In genomic region chr4:37453004-37453360, GRCh38 we compare ENCODE assay signal across 8 cellular contexts.
DNase-seq lines count a peak whose midpoint lies in the region; ATAC-seq and TF ChIP-seq lines count a peak whose summit lies in the region.

No MANE protein-coding gene starts in this region.

- TF ChIP-seq CTCF in BJ (IDR thresholded peaks at IDR 0.05; ENCODE audit: insufficient read depth, low read depth, low read length) (peak; percentile 25; the same call in 1 of the 2 replicates), fibroblast of lung (conservative IDR thresholded peaks at IDR 0.05 in 1 of 2, IDR thresholded peaks at IDR 0.05 in 1 of 2; ENCODE audit: low read depth in 1 of 2, low read length in 2 of 2) (peak; percentile 19 to 52), transverse colon (IDR thresholded peaks at IDR 0.05) (peak; percentile 36 to 82 (median 54))
- TF ChIP-seq CTCF in activated CD8-positive, alpha-beta T cell treated with anti-CD3 and anti-CD28 coated beads for 36 hours (IDR thresholded peaks at IDR 0.05): peak; percentile 57

- H3K4me1 Mint-ChIP-seq in activated CD8-positive, alpha-beta T cell treated with anti-CD3 and anti-CD28 coated beads for 36 hours (ENCODE audit: low read depth): peaks cover 15% of the 10 kb centered on the region

- H3K36me3 ChIP-seq in BJ (ENCODE audit: control insufficient read depth, insufficient read depth, low read length) (no peaks in the 10 kb centered on the region), fibroblast of lung (ENCODE audit: control insufficient read depth, insufficient read depth, low read length) (no peaks in the 10 kb centered on the region), transverse colon (no peaks in the 10 kb centered on the region)

- WGBS in transverse colon (ENCODE audit: low coverage in 1 of 2), 2 donors: 0 to 3% methylated on average over 1 to 4 of the region's 4 CpGs

- POLR2A ChIA-PET in BJ (lab: Charles Lee): no interaction called here
- POLR2A ChIA-PET in activated CD8-positive, alpha-beta T cell treated with anti-CD3 and anti-CD28 coated beads for 36 hours (lab: Charles Lee): interaction anchor here (1.9 kb wide), 1 partner anchor 112 kb away, joined by 4 read pairs; no protein-coding TSS in a partner anchor

- no peak overlapping the region for H3K4me3 ChIP-seq in BJ (ENCODE audit: low read depth, low read length)
- H3K4me3 ChIP-seq in fibroblast of lung (replicated peaks in 1 of 4; ENCODE audit: control extremely low read depth in 1 of 4, insufficient read depth in 1 of 4, low read depth in 3 of 4, low read length in 4 of 4): no peak overlapping the region
- H3K4me3 ChIP-seq in transverse colon: peak overlapping the region in 3 of 4 donors; percentile 44 to 58 (median 57)

- CTCF ChIA-PET in BJ (lab: Yijun Ruan, JAX): interaction anchor here (0.7 to 2.1 kb wide), 3 partner anchors 113 to 407 kb away, joined by 3 to 4 read pairs (median 3); no protein-coding TSS in a partner anchor
- CTCF ChIA-PET in activated CD8-positive, alpha-beta T cell treated with anti-CD3 and anti-CD28 coated beads for 36 hours (lab: Charles Lee): interaction anchor here (0.7 to 6.2 kb wide), 20 partner anchors 11 to 582 kb away, joined by 3 to 47 read pairs (median 4); no protein-coding TSS in a partner anchor

- no peak for TF ChIP-seq POLR2A in transverse colon (IDR thresholded peaks at IDR 0.05)

- H3K36me3 Mint-ChIP-seq in activated CD8-positive, alpha-beta T cell treated with anti-CD3 and anti-CD28 coated beads for 36 hours (ENCODE audit: low read depth): no peaks in the 10 kb centered on the region

- H3K27me3 ChIP-seq in BJ (ENCODE audit: control insufficient read depth, insufficient read depth, low read length) (peaks cover 9% of the 10 kb centered on the region), fibroblast of lung (ENCODE audit: control insufficient read depth, insufficient read depth, low read length) (peaks cover 15% of the 10 kb centered on the region), transverse colon (peaks cover 24% of the 10 kb centered on the region)

- H3K27ac ChIP-seq in fibroblast of lung (ENCODE audit: insufficient read depth, low read length) (no peak overlapping the region), transverse colon (peak overlapping the region; percentile 73 to 86 (median 84))

- H3K4me1 ChIP-seq in fibroblast of lung (ENCODE audit: control insufficient read depth, extremely low read depth, insufficient read depth, low read length): no peaks in the 10 kb centered on the region
- H3K4me1 ChIP-seq in transverse colon: peaks cover 0 to 12% (median 6%) of the 10 kb centered on the region in 4 donors

- H3K27me3 Mint-ChIP-seq in activated CD8-positive, alpha-beta T cell treated with anti-CD3 and anti-CD28 coated beads for 36 hours: peaks cover 42% of the 10 kb centered on the region

- no peak overlapping the region for H3K27ac Mint-ChIP-seq in activated CD8-positive, alpha-beta T cell treated with anti-CD3 and anti-CD28 coated beads for 36 hours

- in situ Hi-C loops in transverse colon (cut with MboI; ENCODE audit: low pct_ligation_motif_present in 1 of 4, low pct_unique_long_range_greater_than_20kb in 1 of 4, low sequenced_read_pairs in 3 of 4): loop anchor here in 1 of 4 donors (10.0 kb wide), 1 partner anchor 112 kb away; no protein-coding TSS in a partner anchor

- no peaks in the 10 kb centered on the region for H4K20me1 ChIP-seq in fibroblast of lung (ENCODE audit: control insufficient read depth, extremely low read depth, insufficient read depth, low read length)

- peak overlapping the region; percentile 59 for H3K4me3 Mint-ChIP-seq in activated CD8-positive, alpha-beta T cell treated with anti-CD3 and anti-CD28 coated beads for 36 hours

- ATAC-seq in GM19025 (IDR thresholded peaks at IDR 0.05; ENCODE audit: low read depth, unreplicated experiment) (peak; percentile 48), HG03442 (IDR thresholded peaks at IDR 0.05; ENCODE audit: unreplicated experiment) (peak; percentile 57)
- ATAC-seq in activated CD8-positive, alpha-beta T cell treated with anti-CD3 and anti-CD28 coated beads for 36 hours: peak; percentile 69

- H3K79me2 ChIP-seq in fibroblast of lung (ENCODE audit: control insufficient read depth, insufficient read depth, low read length): no peaks in the 10 kb centered on the region

- intact Hi-C loops in activated CD8-positive, alpha-beta T cell treated with anti-CD3 and anti-CD28 coated beads for 36 hours (cut with micrococcal nuclease): loop anchor here (1.0 to 10.0 kb wide), 2 partner anchors 113 to 342 kb away; no protein-coding TSS in a partner anchor
- intact Hi-C loops in transverse colon (cut with DNase I; ENCODE audit: low total_unique reads): loop anchor here (2.0 kb wide), 1 partner anchor 114 kb away; no protein-coding TSS in a partner anchor

- no peak overlapping the region for H2AFZ ChIP-seq in fibroblast of lung (ENCODE audit: low read length)

- DNase-seq in BJ (ENCODE audit: low read depth): no peak
- peak; percentile 65 for DNase-seq in NCI-H460 (ENCODE audit: extremely low read depth, low read depth)
- peak; percentile 76 for DNase-seq in activated CD8-positive, alpha-beta T cell treated with anti-CD3 and anti-CD28 coated beads for 36 hours
- DNase-seq in fibroblast of lung (ENCODE audit: low read depth in 2 of 2): peak; percentile 53 to 70
- DNase-seq in myocyte (ENCODE audit: low read depth): peak; percentile 44
- peak; percentile 75 for DNase-seq in transverse colon

- no peak overlapping the region for H3K4me2 ChIP-seq in fibroblast of lung (ENCODE audit: extremely low read depth, insufficient read depth, low read length)

- no peaks in the 10 kb centered on the region for H3K9me3 ChIP-seq in fibroblast of lung (ENCODE audit: control insufficient read depth, insufficient read depth, low read depth, low read length)
- H3K9me3 ChIP-seq in transverse colon: no peaks in the 10 kb centered on the region

- no peak for TF ChIP-seq EP300 in transverse colon (IDR thresholded peaks at IDR 0.05; ENCODE audit: low read depth)

- H3K9ac ChIP-seq in fibroblast of lung (ENCODE audit: insufficient read depth, low read length): no peak overlapping the region

- no peaks in the 10 kb centered on the region for H3K9me3 Mint-ChIP-seq in activated CD8-positive, alpha-beta T cell treated with anti-CD3 and anti-CD28 coated beads for 36 hours

Comparison
In these comparisons a context has a peak if more than half of its experiments do, and no peak if none do; other contexts are left out.
1. H3K4me3 ChIP-seq: peak in transverse colon (3 of 4); none in BJ (single experiment) and fibroblast of lung (0 of 4).
2. Peak in every context shown above with its lines, with median percentiles within 50 percentile points of each other: CTCF ChIP-seq and ATAC-seq.